In genomic region chr12:92503977-92504966, GRCh38 we compare ENCODE assay signal across 8 cellular contexts.
A peak's percentile ranks its signal among the peaks of the same experiment; 100 is the strongest.
DNase-seq lines count a peak whose midpoint lies in the region.

No MANE protein-coding gene starts in this region.

- in situ Hi-C loops in G401 (cut with HindIII; ENCODE audit: low sequenced_read_pairs) = no loop called here

- DNase-seq in G401 (ENCODE audit: low spot score) (peak; percentile 91), NCI-H446 (lab: John Stamatoyannopoulos, UW) (peak; percentile 16 to 71), fibroblast of gingiva (ENCODE audit: low read depth) (peak; percentile 45), renal cortical epithelial cell (ENCODE audit: low read depth) (peak; percentile 42), KG1 (lab: John Stamatoyannopoulos, UW) (no peak), posterior vena cava (ENCODE audit: low spot score) (no peak), LoVo (ENCODE audit: low spot score) (no peak), epidermal melanocyte (ENCODE audit: insufficient read length, low spot score) (no peak)

- intact Hi-C loops in posterior vena cava (cut with DNase I) = no loop called here

Comparison
In these comparisons a context has a peak if more than half of its experiments do, and no peak if none do; other contexts are left out.
1. DNase-seq: peak in G401 (single experiment), NCI-H446 (2 of 2), fibroblast of gingiva (single experiment) and renal cortical epithelial cell (single experiment); none in KG1 (single experiment), posterior vena cava (single experiment), LoVo (single experiment) and epidermal melanocyte (single experiment).